Comparison of ENCODE assay signal across 39 cellular contexts in genomic region chr1:43298055-43298454, GRCh38. TPM values are rescaled to one million over a fixed set of nuclear protein-coding genes. Genes with fewer than 3 reads are reported as not detected.
"Had no signal": no experiment of that assay in that cellular context is flagged by ENCODE, and none has a peak within 500 bp of the region (broad histone marks: within the 10 kb centered on the region; RNA-seq: fewer than 3 reads in every experiment).

No MANE protein-coding gene starts in this region.

- H3K4me1 Mint-ChIP-seq: activated B cell treated with CpG ODN at 0.5 μM for 24 hours had no signal

- H3K4me3 ChIP-seq: body of pancreas, coronary artery, esophagus squamous epithelium had no signal

- H3K36me3 ChIP-seq: esophagus squamous epithelium had no signal

- DNase-seq: activated B cell treated with CpG ODN at 0.5 μM for 24 hours; activated CD4-positive, alpha-beta memory T cell treated with anti-CD3 and anti-CD28 coated beads for 36 hours; activated CD4-positive, alpha-beta T cell treated with anti-CD3 and anti-CD28 coated beads for 48 hours; activated CD4-positive, alpha-beta T cell treated with anti-CD3 and anti-CD28 coated beads, Interleukin-2, amount 50 U/mL, for 1 hour; activated CD8-positive, alpha-beta memory T cell treated with anti-CD3 and anti-CD28 coated beads, Interleukin-2, amount 10 ng/mL, durations not matched to agents 7 days and 5 days; activated CD8-positive, alpha-beta memory T cell treated with anti-CD3 and anti-CD28 coated beads, Interleukin-2, amount 50 U/mL, for 4 hours; activated CD8-positive, alpha-beta T cell treated with anti-CD3 and anti-CD28 coated beads, Interleukin-2, amount 10 ng/mL, durations not matched to agents 7 days and 5 days; activated effector memory CD4-positive, alpha-beta T cell treated with anti-CD3 and anti-CD28 coated beads, Interleukin-2, amount 50 U/mL, for 16 hours; activated naive CD4-positive, alpha-beta T cell treated with anti-CD3 and anti-CD28 coated beads for 36 hours; activated naive CD8-positive, alpha-beta T cell treated with anti-CD3 and anti-CD28 coated beads, Interleukin-2, amount 10 ng/mL, durations not matched to agents 7 days and 5 days; activated T-cell treated with anti-CD3 and anti-CD28 coated beads, Interleukin-2, amount 50 U/mL, for 1 hour; activated T-cell treated with anti-CD3 and anti-CD28 coated beads, Interleukin-2, amount 50 U/mL, for 48 hours; amniotic stem cell; aorta; body of pancreas; central memory CD4-positive, alpha-beta T cell; cerebellar nuclear complex; effector CD4-positive, alpha-beta T cell; effector memory CD8-positive, alpha-beta T cell; esophagus squamous epithelium; foreskin fibroblast; head of caudate nucleus; T-helper 1 cell; T-helper 17 cell; T1000 had no signal

- ATAC-seq: activated CD4-positive, CD25-positive, alpha-beta regulatory T cell treated with anti-CD3 and anti-CD28 coated beads, Interleukin-2, amount 50 U/mL, for 24 hours; activated CD8-positive, alpha-beta memory T cell treated with anti-CD3 and anti-CD28 coated beads, Interleukin-2, amount 10 ng/mL, durations not matched to agents 7 days and 5 days; activated CD8-positive, alpha-beta T cell treated with anti-CD3 and anti-CD28 coated beads, Interleukin-2, amount 10 ng/mL, durations not matched to agents 7 days and 5 days; activated naive CD4-positive, alpha-beta T cell treated with anti-CD3 and anti-CD28 coated beads, Interleukin-2, amount 50 U/mL, for 72 hours; body of pancreas; effector memory CD8-positive, alpha-beta T cell; SK-N-SH treated with all-trans-retinoic acid at 6 μM for 48 hours; T-helper 17 cell had no signal

- H3K27me3 ChIP-seq: body of pancreas, esophagus squamous epithelium had no signal

- H3K9me3 ChIP-seq: body of pancreas, esophagus squamous epithelium had no signal

- H3K36me3 Mint-ChIP-seq: activated CD4-positive, alpha-beta memory T cell treated with anti-CD3 and anti-CD28 coated beads for 36 hours; activated CD8-positive, alpha-beta memory T cell treated with anti-CD3 and anti-CD28 coated beads, Interleukin-2, amount 10 ng/mL, durations not matched to agents 7 days and 5 days; activated naive CD4-positive, alpha-beta T cell treated with anti-CD3 and anti-CD28 coated beads, Interleukin-2, amount 50 U/mL, for 72 hours; activated naive CD8-positive, alpha-beta T cell treated with anti-CD3 and anti-CD28 coated beads, Interleukin-2, amount 10 ng/mL, durations not matched to agents 7 days and 5 days had no signal

- H3K27ac ChIP-seq: body of pancreas, coronary artery, epithelial cell of prostate, VCaP had no signal

- H3K4me3 Mint-ChIP-seq: activated B cell treated with CpG ODN at 0.5 μM for 24 hours; activated CD4-positive, alpha-beta memory T cell treated with anti-CD3 and anti-CD28 coated beads for 36 hours; activated CD8-positive, alpha-beta memory T cell treated with anti-CD3 and anti-CD28 coated beads, Interleukin-2, amount 10 ng/mL, durations not matched to agents 7 days and 5 days; activated CD8-positive, alpha-beta T cell treated with anti-CD3 and anti-CD28 coated beads, Interleukin-2, amount 10 ng/mL, durations not matched to agents 7 days and 5 days; activated naive CD4-positive, alpha-beta T cell treated with anti-CD3 and anti-CD28 coated beads for 36 hours; activated naive CD8-positive, alpha-beta T cell treated with anti-CD3 and anti-CD28 coated beads, Interleukin-2, amount 10 ng/mL, durations not matched to agents 7 days and 5 days; activated T-helper 1 cell treated with anti-CD3 and anti-CD28 coated beads, Interleukin-12 subunit alpha, Interleukin-12 subunit beta, Interleukin-2, Interleukin-4 antibody, amounts not matched to agents 30 ng/mL and 10 ng/mL and 1 ng/mL, durations not matched to agents 14 hours and 24 hours and 36 hours; dendritic cell treated with granulocyte-macrophage colony-stimulating factor and Interleukin-4, amounts not matched to agents 40 ng/mL and 50 ng/mL, for 4 days; effector memory CD8-positive, alpha-beta T cell; T-helper 17 cell; T-helper 2 cell treated with Interferon-gamma antibody and Interleukin-4, amounts not matched to agents 5 μg/mL and 100 μg/mL, for 36 hours had no signal

- H3K9me3 Mint-ChIP-seq: activated B cell treated with CpG ODN at 0.5 μM for 24 hours; activated CD4-positive, alpha-beta memory T cell treated with anti-CD3 and anti-CD28 coated beads for 36 hours; activated naive CD4-positive, alpha-beta T cell treated with anti-CD3 and anti-CD28 coated beads for 36 hours; activated naive CD4-positive, alpha-beta T cell treated with anti-CD3 and anti-CD28 coated beads, Interleukin-2, amount 50 U/mL, for 72 hours; activated naive CD8-positive, alpha-beta T cell treated with anti-CD3 and anti-CD28 coated beads, Interleukin-2, amount 10 ng/mL, durations not matched to agents 7 days and 5 days; activated T-helper 1 cell treated with anti-CD3 and anti-CD28 coated beads, Interleukin-12 subunit alpha, Interleukin-12 subunit beta, Interleukin-2, Interleukin-4 antibody, amounts not matched to agents 30 ng/mL and 10 ng/mL and 1 ng/mL, durations not matched to agents 14 hours and 24 hours and 36 hours; activated T-helper 2 cell treated with anti-CD3 and anti-CD28 coated beads, Interferon-gamma antibody, Interleukin-2, Interleukin-4, amounts not matched to agents 10 μg/mL and 5 μg/mL and 100 μg/mL, durations not matched to agents 14 hours and 24 hours and 36 hours; dendritic cell treated with granulocyte-macrophage colony-stimulating factor and Interleukin-4, amounts not matched to agents 40 ng/mL and 50 ng/mL, for 4 days; effector memory CD8-positive, alpha-beta T cell; T-helper 2 cell treated with Interferon-gamma antibody and Interleukin-4, amounts not matched to agents 5 μg/mL and 100 μg/mL, for 36 hours had no signal

- H3K27ac Mint-ChIP-seq: activated B cell treated with CpG ODN at 0.5 μM for 24 hours; activated CD4-positive, alpha-beta memory T cell treated with anti-CD3 and anti-CD28 coated beads for 36 hours; activated CD8-positive, alpha-beta memory T cell treated with anti-CD3 and anti-CD28 coated beads, Interleukin-2, amount 10 ng/mL, durations not matched to agents 7 days and 5 days; activated CD8-positive, alpha-beta T cell treated with anti-CD3 and anti-CD28 coated beads, Interleukin-2, amount 10 ng/mL, durations not matched to agents 7 days and 5 days; activated naive CD4-positive, alpha-beta T cell treated with anti-CD3 and anti-CD28 coated beads for 36 hours; activated naive CD4-positive, alpha-beta T cell treated with anti-CD3 and anti-CD28 coated beads, Interleukin-2, amount 50 U/mL, for 72 hours; activated naive CD8-positive, alpha-beta T cell treated with anti-CD3 and anti-CD28 coated beads, Interleukin-2, amount 10 ng/mL, durations not matched to agents 7 days and 5 days; activated T-helper 1 cell treated with anti-CD3 and anti-CD28 coated beads, Interleukin-12 subunit alpha, Interleukin-12 subunit beta, Interleukin-2, Interleukin-4 antibody, amounts not matched to agents 30 ng/mL and 10 ng/mL and 1 ng/mL, durations not matched to agents 14 hours and 24 hours and 36 hours; activated T-helper 2 cell treated with anti-CD3 and anti-CD28 coated beads, Interferon-gamma antibody, Interleukin-2, Interleukin-4, amounts not matched to agents 10 μg/mL and 5 μg/mL and 100 μg/mL, durations not matched to agents 14 hours and 24 hours and 36 hours; dendritic cell treated with granulocyte-macrophage colony-stimulating factor and Interleukin-4, amounts not matched to agents 40 ng/mL and 50 ng/mL, for 4 days; effector memory CD8-positive, alpha-beta T cell; T-helper 17 cell; T-helper 2 cell treated with Interferon-gamma antibody and Interleukin-4, amounts not matched to agents 5 μg/mL and 100 μg/mL, for 36 hours had no signal

- H3K27me3 Mint-ChIP-seq: activated B cell treated with CpG ODN at 0.5 μM for 24 hours; activated CD4-positive, alpha-beta memory T cell treated with anti-CD3 and anti-CD28 coated beads for 36 hours; activated CD8-positive, alpha-beta memory T cell treated with anti-CD3 and anti-CD28 coated beads, Interleukin-2, amount 10 ng/mL, durations not matched to agents 7 days and 5 days; activated naive CD8-positive, alpha-beta T cell treated with anti-CD3 and anti-CD28 coated beads, Interleukin-2, amount 10 ng/mL, durations not matched to agents 7 days and 5 days had no signal

RNA-seq across cellular contexts. Expression of gene TIE1, which starts 2.7 kb away (rescaled TPM):
- total RNA-seq: activated B cell treated with CpG ODN at 0.5 μM for 24 hours; activated CD4-positive, alpha-beta memory T cell treated with anti-CD3 and anti-CD28 coated beads for 36 hours; activated naive CD4-positive, alpha-beta T cell treated with anti-CD3 and anti-CD28 coated beads for 36 hours; fibroblast of lung; T-helper 17 cell had no signal

RNA-seq across cellular contexts. Expression of gene C1orf210, which starts 12.7 kb away (rescaled TPM):
- total RNA-seq: activated B cell treated with CpG ODN at 0.5 μM for 24 hours; activated CD4-positive, alpha-beta memory T cell treated with anti-CD3 and anti-CD28 coated beads for 36 hours; activated CD8-positive, alpha-beta memory T cell treated with anti-CD3 and anti-CD28 coated beads for 36 hours; activated CD8-positive, alpha-beta memory T cell treated with anti-CD3 and anti-CD28 coated beads, Interleukin-2, amount 10 ng/mL, durations not matched to agents 7 days and 5 days; activated CD8-positive, alpha-beta T cell treated with anti-CD3 and anti-CD28 coated beads, Interleukin-2, amount 10 ng/mL, durations not matched to agents 7 days and 5 days; activated naive CD4-positive, alpha-beta T cell treated with anti-CD3 and anti-CD28 coated beads for 36 hours; activated naive CD4-positive, alpha-beta T cell treated with anti-CD3 and anti-CD28 coated beads, Interleukin-2, amount 50 U/mL, for 72 hours; activated naive CD8-positive, alpha-beta T cell treated with anti-CD3 and anti-CD28 coated beads, Interleukin-2, amount 10 ng/mL, durations not matched to agents 7 days and 5 days; activated T-helper 1 cell treated with anti-CD3 and anti-CD28 coated beads, Interleukin-12 subunit alpha, Interleukin-12 subunit beta, Interleukin-2, Interleukin-4 antibody, amounts not matched to agents 30 ng/mL and 10 ng/mL and 1 ng/mL, durations not matched to agents 14 hours and 24 hours and 36 hours; activated T-helper 2 cell treated with anti-CD3 and anti-CD28 coated beads, Interferon-gamma antibody, Interleukin-2, Interleukin-4, amounts not matched to agents 10 μg/mL and 5 μg/mL and 100 μg/mL, durations not matched to agents 14 hours and 24 hours and 36 hours; aorta; endothelial cell of umbilical vein; fibroblast of lung; frontal cortex; T-helper 17 cell had no signal
- polyA plus RNA-seq: endothelial cell of umbilical vein, fibroblast of lung had no signal

RNA-seq across cellular contexts. Expression of gene TMEM125, which starts 28.3 kb away (rescaled TPM):
- total RNA-seq: activated B cell treated with CpG ODN at 0.5 μM for 24 hours; activated CD8-positive, alpha-beta memory T cell treated with anti-CD3 and anti-CD28 coated beads for 36 hours; activated CD8-positive, alpha-beta memory T cell treated with anti-CD3 and anti-CD28 coated beads, Interleukin-2, amount 10 ng/mL, durations not matched to agents 7 days and 5 days; activated CD8-positive, alpha-beta T cell treated with anti-CD3 and anti-CD28 coated beads, Interleukin-2, amount 10 ng/mL, durations not matched to agents 7 days and 5 days; activated naive CD8-positive, alpha-beta T cell treated with anti-CD3 and anti-CD28 coated beads, Interleukin-2, amount 10 ng/mL, durations not matched to agents 7 days and 5 days; activated T-helper 1 cell treated with anti-CD3 and anti-CD28 coated beads, Interleukin-12 subunit alpha, Interleukin-12 subunit beta, Interleukin-2, Interleukin-4 antibody, amounts not matched to agents 30 ng/mL and 10 ng/mL and 1 ng/mL, durations not matched to agents 14 hours and 24 hours and 36 hours; activated T-helper 2 cell treated with anti-CD3 and anti-CD28 coated beads, Interferon-gamma antibody, Interleukin-2, Interleukin-4, amounts not matched to agents 10 μg/mL and 5 μg/mL and 100 μg/mL, durations not matched to agents 14 hours and 24 hours and 36 hours; aorta; endothelial cell of umbilical vein; fibroblast of lung; T-helper 17 cell had no signal

RNA-seq across cellular contexts. Expression of gene MPL, which starts 39.6 kb away (rescaled TPM):
- total RNA-seq: activated B cell treated with CpG ODN at 0.5 μM for 24 hours; activated CD4-positive, alpha-beta memory T cell treated with anti-CD3 and anti-CD28 coated beads for 36 hours; activated CD8-positive, alpha-beta memory T cell treated with anti-CD3 and anti-CD28 coated beads for 36 hours; activated CD8-positive, alpha-beta memory T cell treated with anti-CD3 and anti-CD28 coated beads, Interleukin-2, amount 10 ng/mL, durations not matched to agents 7 days and 5 days; activated CD8-positive, alpha-beta T cell treated with anti-CD3 and anti-CD28 coated beads, Interleukin-2, amount 10 ng/mL, durations not matched to agents 7 days and 5 days; activated naive CD4-positive, alpha-beta T cell treated with anti-CD3 and anti-CD28 coated beads for 36 hours; activated naive CD4-positive, alpha-beta T cell treated with anti-CD3 and anti-CD28 coated beads, Interleukin-2, amount 50 U/mL, for 72 hours; activated naive CD8-positive, alpha-beta T cell treated with anti-CD3 and anti-CD28 coated beads, Interleukin-2, amount 10 ng/mL, durations not matched to agents 7 days and 5 days; activated T-helper 1 cell treated with anti-CD3 and anti-CD28 coated beads, Interleukin-12 subunit alpha, Interleukin-12 subunit beta, Interleukin-2, Interleukin-4 antibody, amounts not matched to agents 30 ng/mL and 10 ng/mL and 1 ng/mL, durations not matched to agents 14 hours and 24 hours and 36 hours; activated T-helper 2 cell treated with anti-CD3 and anti-CD28 coated beads, Interferon-gamma antibody, Interleukin-2, Interleukin-4, amounts not matched to agents 10 μg/mL and 5 μg/mL and 100 μg/mL, durations not matched to agents 14 hours and 24 hours and 36 hours; body of pancreas; esophagus squamous epithelium; fibroblast of lung; frontal cortex had no signal
- polyA plus RNA-seq: fibroblast of lung had no signal
